Comparison of ENCODE assay signal across 8 cellular contexts in the genomic region with DNA sequence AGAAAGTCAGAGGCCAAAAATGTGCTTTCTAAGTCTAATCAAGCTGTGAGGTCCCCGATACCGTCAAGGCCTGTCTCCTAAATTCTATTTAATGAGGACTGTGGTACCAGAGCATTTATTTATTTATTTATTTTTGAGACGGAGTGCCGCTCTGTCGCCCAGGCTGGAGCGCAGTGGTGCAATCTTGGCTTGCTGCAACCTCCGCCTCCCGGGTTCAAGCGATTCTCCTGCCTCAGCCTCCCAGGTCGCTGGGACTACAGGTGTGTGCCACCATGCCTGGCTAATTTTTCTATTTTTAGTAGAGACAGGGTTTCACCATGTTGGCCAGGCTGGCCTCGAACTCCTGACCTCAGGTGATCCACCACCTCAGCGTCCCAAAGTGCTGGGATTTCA. TPM values are rescaled to one million over a fixed set of nuclear protein-coding genes. Genes with fewer than 3 reads are reported as not detected.
A peak's percentile ranks its signal among the peaks of the same experiment; 100 is the strongest.
DNase-seq lines count a peak whose midpoint lies in the region; ATAC-seq, FAIRE-seq and TF ChIP-seq lines count a peak whose summit lies in the region.
"Not testable (repeated sequence)": the region's sequence is repeated elsewhere in the genome, so short reads cannot be mapped to it uniquely, and the experiment has no call there.

No MANE protein-coding gene starts in this region.

- H3K4me1 ChIP-seq in A549: peaks cover 29% of the 10 kb centered on the region
- not testable (repeated sequence) for H3K4me1 ChIP-seq in kidney (ENCODE audit: control insufficient read depth in 1 of 2, insufficient read depth in 1 of 2, low read depth in 1 of 2, low read length in 2 of 2); trophoblast cell (ENCODE audit: control insufficient read depth in 1 of 2, insufficient read depth in 2 of 2, low read length in 2 of 2)
- peaks cover 19% of the 10 kb centered on the region in 2 donors for H3K4me1 ChIP-seq in mucosa of rectum (ENCODE audit: control insufficient read depth in 2 of 2, insufficient read depth in 2 of 2, low read length in 2 of 2)
- H3K4me1 ChIP-seq in tibial nerve: peaks cover 0 to 71% (median 32%) of the 10 kb centered on the region in 4 donors

- not testable (repeated sequence) for H3K14ac ChIP-seq in trophoblast cell (ENCODE audit: low read length)

- H2BK5ac ChIP-seq in trophoblast cell (ENCODE audit: low read depth, low read length, poor library complexity): not testable (repeated sequence)

- CTCF ChIA-PET in A549 (lab: Yijun Ruan, JAX) (interaction anchor here (1.0 kb wide), 1 partner anchor 32 kb away, joined by 4 read pairs; no protein-coding TSS in a partner anchor), Calu3 (lab: Charles Lee) (interaction anchor here (0.6 to 1.3 kb wide), 5 partner anchors 8 to 68 kb away, joined by 3 to 7 read pairs (median 6); partner anchors contain the start of gene TMEM50B), WTC11 (lab: Charles Lee) (interaction anchor here (0.9 to 1.8 kb wide), 2 partner anchors 8 to 51 kb away, joined by 3 to 13 read pairs; no protein-coding TSS in a partner anchor)

- BruUV-seq in Calu3 (replicated peaks; lab: Mats Ljungman, UMichigan): not testable (repeated sequence)

- not testable (repeated sequence) for H3K23ac ChIP-seq in trophoblast cell (ENCODE audit: low read length)

- H3K4ac ChIP-seq in trophoblast cell (ENCODE audit: low read depth, low read length): not testable (repeated sequence)

- TF ChIP-seq CTCF in A549 (IDR thresholded peaks at IDR 0.05); Calu3 (IDR thresholded peaks at IDR 0.05; ENCODE audit: unreplicated experiment); WTC11 (IDR thresholded peaks at IDR 0.05); kidney (IDR thresholded peaks at IDR 0.05; ENCODE audit: borderline replicate concordance, extremely low read depth, insufficient read depth); tibial nerve (IDR thresholded peaks at IDR 0.05): not testable (repeated sequence)

- H3K27ac ChIP-seq in A549 (peak overlapping the region in 1 of 2 experiments; percentile 38; a peak in 1 of 6 replicates), mucosa of rectum (ENCODE audit: low read depth in 2 of 2, low read length in 2 of 2) (peak overlapping the region; percentile 81 to 83), trophoblast cell (ENCODE audit: low read depth, low read length) (peak overlapping the region; percentile 25), tibial nerve (peak overlapping the region in 3 of 4 donors; percentile 20 to 62 (median 21))
- H3K27ac ChIP-seq in kidney (ENCODE audit: low read depth in 2 of 2, low read length in 2 of 2): not testable (repeated sequence)

- not testable (repeated sequence) for ATAC-seq in A549, WTC11

- 87% methylated on average over 12 of the region's 12 CpGs for WGBS in A549 (ENCODE audit: missing lambda C conversion rate)
- no CpG with 5 or more reads among the region's 12 CpGs for WGBS in trophoblast cell (ENCODE audit: extremely low coverage, insufficient coverage, insufficient read length)
- 90 to 93% methylated on average over 12 of the region's 12 CpGs for WGBS in tibial nerve, 2 donors

- intact Hi-C loops in Calu3 (cut with micrococcal nuclease; ENCODE audit: unreplicated experiment): loop anchor here (2.0 kb wide), 1 partner anchor 52 kb away; no protein-coding TSS in a partner anchor
- intact Hi-C loops in dendritic cell treated with granulocyte-macrophage colony-stimulating factor and Interleukin-4, amounts not matched to agents 40 ng/mL and 50 ng/mL, for 4 days (cut with micrococcal nuclease); kidney (cut with DNase I): not testable (repeated sequence)

- not testable (repeated sequence) for H3K9me3 Mint-ChIP-seq in Calu3 (ENCODE audit: low read depth, unreplicated experiment); WTC11; dendritic cell treated with granulocyte-macrophage colony-stimulating factor and Interleukin-4, amounts not matched to agents 40 ng/mL and 50 ng/mL, for 4 days

- not testable (repeated sequence) for DNase-seq in A549 (ENCODE audit: low read depth in 1 of 2, low spot score in 1 of 2); Calu3; WTC11 (ENCODE audit: low spot score); trophoblast cell; tibial nerve (ENCODE audit: low spot score in 2 of 2)
- DNase-seq in kidney: peak; percentile 12

- H3K9ac ChIP-seq in kidney (ENCODE audit: low read length in 2 of 2); trophoblast cell (ENCODE audit: low read length): not testable (repeated sequence)
- H3K9ac ChIP-seq in mucosa of rectum (ENCODE audit: low read depth in 1 of 2, low read length in 2 of 2): peak overlapping the region in 1 of 2 donors; percentile 26

- not testable (repeated sequence) for TF ChIP-seq EP300 in A549 (IDR thresholded peaks at IDR 0.05); tibial nerve (IDR thresholded peaks at IDR 0.05)

- not testable (repeated sequence) for H4K8ac ChIP-seq in trophoblast cell (ENCODE audit: low read depth, low read length)

- peaks cover 11 to 12% of the 10 kb centered on the region in 2 donors for H3K36me3 ChIP-seq in kidney (ENCODE audit: control insufficient read depth in 1 of 2, insufficient read depth in 2 of 2, low read length in 2 of 2)
- not testable (repeated sequence) for H3K36me3 ChIP-seq in mucosa of rectum (ENCODE audit: control insufficient read depth in 2 of 2, insufficient read depth in 2 of 2, low read length in 2 of 2)
- H3K36me3 ChIP-seq in trophoblast cell (ENCODE audit: control insufficient read depth in 1 of 2, insufficient read depth in 2 of 2, low read length in 2 of 2): peaks cover 14 to 18% of the 10 kb centered on the region in 2 experiments
- peaks cover 0 to 59% (median 19%) of the 10 kb centered on the region in 3 donors for H3K36me3 ChIP-seq in tibial nerve

- H4K12ac ChIP-seq in trophoblast cell (ENCODE audit: low read depth, low read length): not testable (repeated sequence)

- not testable (repeated sequence) for TF ChIP-seq POLR2A in A549 (IDR thresholded peaks at IDR 0.05; ENCODE audit: low read length); tibial nerve (IDR thresholded peaks at IDR 0.05)

- peak overlapping the region; percentile 44 for H3K4me3 Mint-ChIP-seq in Calu3 (ENCODE audit: low read depth, unreplicated experiment)
- not testable (repeated sequence) for H3K4me3 Mint-ChIP-seq in WTC11; dendritic cell treated with granulocyte-macrophage colony-stimulating factor and Interleukin-4, amounts not matched to agents 40 ng/mL and 50 ng/mL, for 4 days

- not testable (repeated sequence) for H2AK5ac ChIP-seq in trophoblast cell (ENCODE audit: low read length)

- not testable (repeated sequence) for H2BK120ac ChIP-seq in trophoblast cell (ENCODE audit: insufficient read depth, low read length, poor library complexity)

- not testable (repeated sequence) for H3K79me2 ChIP-seq in trophoblast cell (ENCODE audit: control insufficient read depth, insufficient read depth, low read length, poor library complexity)

- not testable (repeated sequence) for H3K27me3 Mint-ChIP-seq in Calu3 (ENCODE audit: unreplicated experiment); WTC11 (ENCODE audit: low read depth); dendritic cell treated with granulocyte-macrophage colony-stimulating factor and Interleukin-4, amounts not matched to agents 40 ng/mL and 50 ng/mL, for 4 days

- H3K27ac Mint-ChIP-seq in Calu3 (ENCODE audit: unreplicated experiment) (peak overlapping the region; percentile 81), WTC11 (peak overlapping the region; percentile 86)
- H3K27ac Mint-ChIP-seq in dendritic cell treated with granulocyte-macrophage colony-stimulating factor and Interleukin-4, amounts not matched to agents 40 ng/mL and 50 ng/mL, for 4 days: peak overlapping the region; percentile 65

- not testable (repeated sequence) for H2BK12ac ChIP-seq in trophoblast cell (ENCODE audit: low read length)

- peak overlapping the region; percentile 38 for H3K4me2 ChIP-seq in A549
- not testable (repeated sequence) for H3K4me2 ChIP-seq in trophoblast cell (ENCODE audit: low read length)

- H3K4me1 Mint-ChIP-seq in Calu3 (ENCODE audit: low read depth, unreplicated experiment) (peaks cover 38% of the 10 kb centered on the region), WTC11 (peaks cover 16% of the 10 kb centered on the region)
- H3K4me1 Mint-ChIP-seq in dendritic cell treated with granulocyte-macrophage colony-stimulating factor and Interleukin-4, amounts not matched to agents 40 ng/mL and 50 ng/mL, for 4 days (ENCODE audit: low read depth): peaks cover 83% of the 10 kb centered on the region

- H4K91ac ChIP-seq in trophoblast cell (ENCODE audit: low read depth, low read length): not testable (repeated sequence)

- not testable (repeated sequence) for H3K27me3 ChIP-seq in mucosa of rectum (ENCODE audit: control insufficient read depth in 2 of 2, insufficient read depth in 2 of 2, low read length in 2 of 2); trophoblast cell (ENCODE audit: insufficient read depth, low read length); tibial nerve

- not testable (repeated sequence) for FAIRE-seq in A549 (lab: Jason Lieb, UNC); kidney (lab: Jason Lieb, UNC)

- H2AFZ ChIP-seq in trophoblast cell (ENCODE audit: insufficient read depth, low read length, poor library complexity): not testable (repeated sequence)

- POLR2A ChIA-PET in A549 (lab: Yijun Ruan, JAX); WTC11 (lab: Charles Lee): not testable (repeated sequence)

- not testable (repeated sequence) for H3K18ac ChIP-seq in trophoblast cell (ENCODE audit: low read length)

- peaks cover 55% of the 10 kb centered on the region for H3K36me3 Mint-ChIP-seq in Calu3 (ENCODE audit: insufficient read depth, unreplicated experiment)
- peaks cover 19% of the 10 kb centered on the region for H3K36me3 Mint-ChIP-seq in WTC11
- peaks cover 99% of the 10 kb centered on the region for H3K36me3 Mint-ChIP-seq in dendritic cell treated with granulocyte-macrophage colony-stimulating factor and Interleukin-4, amounts not matched to agents 40 ng/mL and 50 ng/mL, for 4 days (ENCODE audit: low read depth)

- not testable (repeated sequence) for H3K9me3 ChIP-seq in A549; kidney (ENCODE audit: control insufficient read depth in 1 of 2, low read length in 2 of 2); mucosa of rectum (ENCODE audit: control insufficient read depth in 2 of 2, low read length in 2 of 2); trophoblast cell (ENCODE audit: insufficient read depth, low read depth, low read length); tibial nerve

- H3K4me3 ChIP-seq in A549; kidney (ENCODE audit: low read length in 2 of 2); mucosa of rectum (ENCODE audit: low read length in 2 of 2); trophoblast cell (ENCODE audit: low read depth, low read length); tibial nerve: not testable (repeated sequence)

- not testable (repeated sequence) for TF ChIP-seq RAD21 in A549 (conservative IDR thresholded peaks at IDR 0.05 in 1 of 2, IDR thresholded peaks at IDR 0.05 in 1 of 2)

- not testable (repeated sequence) for H3K79me1 ChIP-seq in trophoblast cell (ENCODE audit: low read length)

RNA-seq across cellular contexts. Expression of gene IFNGR2, which starts 9.2 kb away (rescaled TPM):
- polyA plus RNA-seq in A549 (2011; rRNA removed): 47.2 and 54.6 TPM in 2 replicates
- 25.3 and 34.4 TPM in 2 replicates for polyA plus RNA-seq in A549 (2012; cell fraction: cytosol; rRNA removed)
- polyA plus RNA-seq in A549 (2012; cell fraction: nucleus; rRNA removed): 9.5 and 13.0 TPM in 2 replicates
- polyA plus RNA-seq in A549 (2017; fragmentation: RNase III; extraction: RNeasy Plus Mini Kit Qiagen cat#74134 plus additional on column Dnase treatment): 20.8 to 24.2 TPM (median 21.6 TPM) in 3 replicates
- polyA minus RNA-seq in A549 (2011; rRNA and poly(A)+ RNA removed): 52.9 and 71.0 TPM in 2 replicates
- 58.1 and 59.8 TPM in 2 replicates for total RNA-seq in Calu3 (2022)
- 34.1 to 37.3 TPM (median 35.7 TPM) in 3 replicates for total RNA-seq in WTC11 (2021)
- 68.3 TPM for total RNA-seq in kidney
- 57.6 TPM for polyA plus RNA-seq in kidney (ENCODE audit: insufficient read depth, low read depth, low replicate concordance)
- 36.4 and 40.4 TPM in 2 replicates for polyA plus RNA-seq in trophoblast cell (2013)
- 100 to 1,000 TPM; 110 to 153 (median 129) TPM for total RNA-seq in tibial nerve
